ENCODE assay signal across 23 cellular contexts in the genomic region with DNA sequence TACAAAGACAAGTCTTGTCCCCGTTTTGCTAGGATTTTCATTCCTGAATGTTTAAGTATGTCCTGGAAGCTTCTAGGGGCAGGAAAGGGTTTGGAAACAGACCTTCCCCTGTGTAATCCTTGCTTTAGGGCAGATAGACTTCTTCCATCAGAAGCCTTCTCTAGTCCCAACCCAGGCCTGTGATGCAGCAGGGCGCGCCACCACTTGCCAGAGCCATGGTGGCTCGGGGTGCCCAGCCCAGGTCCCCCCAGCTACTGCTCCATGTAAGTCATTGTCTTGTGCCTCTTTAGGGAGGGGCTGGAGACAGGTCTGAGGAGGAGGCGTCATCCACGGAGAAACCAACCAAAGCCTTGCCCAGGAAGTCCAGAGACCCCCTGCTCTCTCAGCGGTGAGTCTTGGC. TPM values are rescaled to one million over a fixed set of nuclear protein-coding genes. Genes with fewer than 3 reads are reported as not detected.
A peak's percentile ranks its signal among the peaks of the same experiment; 100 is the strongest.
DNase-seq lines count a peak whose midpoint lies in the region; ATAC-seq, FAIRE-seq and TF ChIP-seq lines count a peak whose summit lies in the region.
"Had no signal": no experiment of that assay in that cellular context is flagged by ENCODE, and none has a peak within 500 bp of the region (broad histone marks: within the 10 kb centered on the region; RNA-seq: fewer than 3 reads in every experiment).

No MANE protein-coding gene starts in this region.

- H3K36me3 ChIP-seq in keratinocyte (ENCODE audit: control insufficient read depth in 2 of 2, extremely low read depth in 1 of 2, insufficient read depth in 2 of 2, low read length in 2 of 2): peaks cover 13 to 28% of the 10 kb centered on the region in 2 experiments
- H3K36me3 ChIP-seq in transverse colon: peaks cover 0 to 27% (median 8%) of the 10 kb centered on the region in 4 donors

- intact Hi-C loops in activated CD8-positive, alpha-beta T cell treated with anti-CD3 and anti-CD28 coated beads for 36 hours (cut with micrococcal nuclease): no loop called here
- intact Hi-C loops in transverse colon (cut with DNase I; ENCODE audit: low total_unique reads): no loop called here

- 94 to 100% methylated on average over 1 to 7 of the region's 7 CpGs for WGBS in transverse colon (ENCODE audit: low coverage in 1 of 2), 2 donors

- H3K27me3 Mint-ChIP-seq in activated CD8-positive, alpha-beta T cell treated with anti-CD3 and anti-CD28 coated beads, Interleukin-2, amount 10 ng/mL, durations not matched to agents 7 days and 5 days (ENCODE audit: low read depth): no peaks in the 10 kb centered on the region
- H3K27me3 Mint-ChIP-seq in activated CD8-positive, alpha-beta T cell treated with anti-CD3 and anti-CD28 coated beads for 36 hours: no peaks in the 10 kb centered on the region
- H3K27me3 Mint-ChIP-seq: B cell had no signal

- peaks cover 7% of the 10 kb centered on the region for H4K20me1 ChIP-seq in keratinocyte (ENCODE audit: control insufficient read depth, extremely low read depth, insufficient read depth, low read length)

- peaks cover 24% of the 10 kb centered on the region for H3K4me1 Mint-ChIP-seq in activated CD8-positive, alpha-beta T cell treated with anti-CD3 and anti-CD28 coated beads, Interleukin-2, amount 10 ng/mL, durations not matched to agents 7 days and 5 days (ENCODE audit: low read depth)
- H3K4me1 Mint-ChIP-seq in activated CD8-positive, alpha-beta T cell treated with anti-CD3 and anti-CD28 coated beads for 36 hours (ENCODE audit: low read depth): peaks cover 21% of the 10 kb centered on the region

- POLR2A ChIA-PET in activated CD8-positive, alpha-beta T cell treated with anti-CD3 and anti-CD28 coated beads, Interleukin-2, amount 10 ng/mL, durations not matched to agents 7 days and 5 days (lab: Charles Lee): no interaction called here
- POLR2A ChIA-PET in activated CD8-positive, alpha-beta T cell treated with anti-CD3 and anti-CD28 coated beads for 36 hours (lab: Charles Lee): no interaction called here

- no peak overlapping the region for H3K4me3 Mint-ChIP-seq in activated CD8-positive, alpha-beta T cell treated with anti-CD3 and anti-CD28 coated beads, Interleukin-2, amount 10 ng/mL, durations not matched to agents 7 days and 5 days
- no peak overlapping the region for H3K4me3 Mint-ChIP-seq in activated CD8-positive, alpha-beta T cell treated with anti-CD3 and anti-CD28 coated beads for 36 hours
- H3K4me3 Mint-ChIP-seq: B cell, GM23338, H9 had no signal

- peaks cover 11% of the 10 kb centered on the region for H3K79me2 ChIP-seq in keratinocyte (ENCODE audit: control insufficient read depth, insufficient read depth, low read length)

- H3K9me3 ChIP-seq in keratinocyte (ENCODE audit: control insufficient read depth, low read depth, low read length) (no peaks in the 10 kb centered on the region), transverse colon (no peaks in the 10 kb centered on the region)

- no peak for ATAC-seq in activated CD8-positive, alpha-beta T cell treated with anti-CD3 and anti-CD28 coated beads, Interleukin-2, amount 10 ng/mL, durations not matched to agents 7 days and 5 days
- no peak for ATAC-seq in activated CD8-positive, alpha-beta T cell treated with anti-CD3 and anti-CD28 coated beads for 36 hours
- ATAC-seq in GM19467 (IDR thresholded peaks at IDR 0.05; ENCODE audit: unreplicated experiment): no peak
- ATAC-seq: GM23338 had no signal

- H3K4me2 ChIP-seq in keratinocyte (ENCODE audit: control insufficient read depth, extremely low read depth, insufficient read depth, low read depth, low read length): peak overlapping the region; percentile 31
- H3K4me2 ChIP-seq: GM23338 had no signal

- no peak for TF ChIP-seq POLR2A in transverse colon (IDR thresholded peaks at IDR 0.05)

- H3K9ac ChIP-seq in keratinocyte (ENCODE audit: control insufficient read depth, extremely low read depth, insufficient read depth, low read length): peak overlapping the region; percentile 58

- FAIRE-seq in keratinocyte (lab: Jason Lieb, UNC): peak; percentile 17
- FAIRE-seq: GM18507 had no signal

- H3K27ac Mint-ChIP-seq in activated CD8-positive, alpha-beta T cell treated with anti-CD3 and anti-CD28 coated beads, Interleukin-2, amount 10 ng/mL, durations not matched to agents 7 days and 5 days: peak overlapping the region; percentile 15
- H3K27ac Mint-ChIP-seq in activated CD8-positive, alpha-beta T cell treated with anti-CD3 and anti-CD28 coated beads for 36 hours: no peak overlapping the region
- H3K27ac Mint-ChIP-seq: B cell, GM23338, H9 had no signal

- H3K4me3 ChIP-seq in epithelial cell of esophagus (ENCODE audit: low read length): no peak overlapping the region
- peak overlapping the region in 1 of 3 experiments; percentile 29 for H3K4me3 ChIP-seq in keratinocyte (ENCODE audit: control insufficient read depth in 2 of 3, extremely low read depth in 1 of 3, insufficient read depth in 2 of 3, low read depth in 1 of 3, low read length in 3 of 3)
- H3K4me3 ChIP-seq in transverse colon: no peak overlapping the region
- H3K4me3 ChIP-seq: GM23338 had no signal

- H3K4me1 ChIP-seq in keratinocyte (ENCODE audit: control insufficient read depth, extremely low read depth, insufficient read depth, low read length): peaks cover 45% of the 10 kb centered on the region
- peaks cover 7 to 40% (median 34%) of the 10 kb centered on the region in 4 donors for H3K4me1 ChIP-seq in transverse colon

- in situ Hi-C loops in transverse colon (cut with MboI; ENCODE audit: low pct_ligation_motif_present in 1 of 4, low pct_unique_long_range_greater_than_20kb in 1 of 4, low sequenced_read_pairs in 3 of 4): loop anchor here in 1 of 4 donors (25.0 kb wide), 1 partner anchor 97 kb away; no protein-coding TSS in a partner anchor

- H3K27me3 ChIP-seq in keratinocyte (ENCODE audit: control insufficient read depth, extremely low read depth, insufficient read depth, low read length) (no peaks in the 10 kb centered on the region), transverse colon (no peaks in the 10 kb centered on the region)

- dilution Hi-C loops in keratinocyte (cut with MboI; ENCODE audit: extremely low pct_ligation_motif_present, low sequenced_read_pairs): no loop called here

- H3K9me1 ChIP-seq in keratinocyte (ENCODE audit: control insufficient read depth, extremely low read depth, insufficient read depth, low read length): peaks cover 2% of the 10 kb centered on the region

- no peak for DNase-seq in activated CD8-positive, alpha-beta T cell treated with anti-CD3 and anti-CD28 coated beads, Interleukin-2, amount 10 ng/mL, durations not matched to agents 7 days and 5 days
- DNase-seq in activated CD8-positive, alpha-beta T cell treated with anti-CD3 and anti-CD28 coated beads for 36 hours: no peak
- DNase-seq in epithelial cell of esophagus (ENCODE audit: low read depth) (peak; percentile 61), keratinocyte (ENCODE audit: low read depth, low spot score) (no peak), transverse colon (no peak), NCI-H1417 (lab: John Stamatoyannopoulos, UW) (no peak), NCI-H524 (lab: John Stamatoyannopoulos, UW) (no peak)
- DNase-seq: DMS153, DND-41, H9, NCI-H1092 treated with DMSO at 0.1 percent for 48 hours, NCI-H1436 treated with DMSO at 0.1 percent for 48 hours, NCI-H1930, NCI-H2107, NCI-H524 treated with DMSO at 0.1 percent for 48 hours, RPMI8226, SHP77 treated with DMSO at 0.1 percent for 48 hours had no signal

- TF ChIP-seq CTCF in activated CD8-positive, alpha-beta T cell treated with anti-CD3 and anti-CD28 coated beads for 36 hours (IDR thresholded peaks at IDR 0.05): no peak
- TF ChIP-seq CTCF in epithelial cell of esophagus (IDR thresholded peaks at IDR 0.05; ENCODE audit: insufficient read depth, low read depth, low read length, missing control alignments) (no peak), keratinocyte (optimal IDR thresholded peaks at IDR 0.05 in 1 of 3, IDR thresholded peaks at IDR 0.05 in 1 of 3, conservative IDR thresholded peaks at IDR 0.05 in 1 of 3; ENCODE audit: extremely low read depth in 1 of 3, insufficient read depth in 2 of 3, low read length in 3 of 3) (no peak), transverse colon (IDR thresholded peaks at IDR 0.05) (no peak)

- TF ChIP-seq EP300 in transverse colon (IDR thresholded peaks at IDR 0.05; ENCODE audit: low read depth): no peak

- H3K27ac ChIP-seq in keratinocyte (ENCODE audit: control insufficient read depth, insufficient read depth, low read length): peak overlapping the region; percentile 58
- H3K27ac ChIP-seq in transverse colon: peak overlapping the region in 3 of 4 donors; percentile 85 to 95 (median 88)
- H3K27ac ChIP-seq: 22Rv1, C4-2B had no signal

- H3K36me3 Mint-ChIP-seq in activated CD8-positive, alpha-beta T cell treated with anti-CD3 and anti-CD28 coated beads, Interleukin-2, amount 10 ng/mL, durations not matched to agents 7 days and 5 days (ENCODE audit: low read depth): peaks cover 49% of the 10 kb centered on the region
- peaks cover 50% of the 10 kb centered on the region for H3K36me3 Mint-ChIP-seq in activated CD8-positive, alpha-beta T cell treated with anti-CD3 and anti-CD28 coated beads for 36 hours (ENCODE audit: low read depth)

- CTCF ChIA-PET in activated CD8-positive, alpha-beta T cell treated with anti-CD3 and anti-CD28 coated beads, Interleukin-2, amount 10 ng/mL, durations not matched to agents 7 days and 5 days (lab: Charles Lee): no interaction called here
- CTCF ChIA-PET in activated CD8-positive, alpha-beta T cell treated with anti-CD3 and anti-CD28 coated beads for 36 hours (lab: Charles Lee): interaction anchor here (68.1 kb wide), 1 partner anchor 65 kb away, joined by 1770 read pairs; the partner anchor contains the start of genes GGA1 and SH3BP1

- no peaks in the 10 kb centered on the region for H3K9me3 Mint-ChIP-seq in activated CD8-positive, alpha-beta T cell treated with anti-CD3 and anti-CD28 coated beads, Interleukin-2, amount 10 ng/mL, durations not matched to agents 7 days and 5 days (ENCODE audit: insufficient read depth)
- H3K9me3 Mint-ChIP-seq in activated CD8-positive, alpha-beta T cell treated with anti-CD3 and anti-CD28 coated beads for 36 hours: no peaks in the 10 kb centered on the region
- H3K9me3 Mint-ChIP-seq: GM23338, H9 had no signal

- H2AFZ ChIP-seq in keratinocyte (ENCODE audit: control insufficient read depth, low read length): no peak overlapping the region
- H2AFZ ChIP-seq: GM23338 had no signal

RNA-seq across cellular contexts. Expression of gene NOL12, which starts 4.3 kb away (rescaled TPM):
- total RNA-seq in activated CD8-positive, alpha-beta T cell treated with anti-CD3 and anti-CD28 coated beads, Interleukin-2, amount 10 ng/mL, durations not matched to agents 7 days and 5 days: 10 to 100 TPM; 42.6 to 45.3 TPM
- total RNA-seq in activated CD8-positive, alpha-beta T cell treated with anti-CD3 and anti-CD28 coated beads for 36 hours: 10 to 100 TPM; 36.8 to 38.8 TPM
- 22.1 to 23.8 TPM (median 22.1 TPM) in 3 replicates for polyA plus RNA-seq in keratinocyte
- polyA plus RNA-seq in keratinocyte (2011; ENCODE audit: low read depth): 6.3 TPM
- polyA plus RNA-seq in keratinocyte (2011; cell fraction: cytosol; rRNA removed): 10.5 and 18.7 TPM in 2 replicates
- 29.4 and 31.4 TPM in 2 replicates for polyA plus RNA-seq in keratinocyte (2011; cell fraction: nucleus; rRNA removed)
- polyA plus RNA-seq in keratinocyte (2012; ENCODE audit: low replicate concordance): 15.8 and 26.6 TPM in 2 replicates
- 7.2 to 17.4 TPM (median 8.1 TPM) in 3 replicates for polyA minus RNA-seq in keratinocyte
- 16.7 TPM for polyA minus RNA-seq in keratinocyte (2011; cell fraction: cytosol; rRNA and poly(A)+ RNA removed)
- polyA minus RNA-seq in keratinocyte (2011; cell fraction: nucleus; rRNA and poly(A)+ RNA removed): 4.9 and 7.0 TPM in 2 replicates
- 100 to 1,000 TPM in 1 of 4 donors, 10 to 100 TPM in 3; 44.1 to 143 (median 57.2) TPM for total RNA-seq in transverse colon

RNA-seq across cellular contexts. Expression of gene TRIOBP, which starts 6.4 kb away (rescaled TPM):
- total RNA-seq in activated CD8-positive, alpha-beta T cell treated with anti-CD3 and anti-CD28 coated beads, Interleukin-2, amount 10 ng/mL, durations not matched to agents 7 days and 5 days: 10 to 100 TPM; 45.2 to 45.8 TPM
- 10 to 100 TPM; 17.8 to 20.7 TPM for total RNA-seq in activated CD8-positive, alpha-beta T cell treated with anti-CD3 and anti-CD28 coated beads for 36 hours
- 13.9 to 24.8 TPM (median 22.2 TPM) in 3 replicates for polyA plus RNA-seq in keratinocyte
- 13.4 TPM for polyA plus RNA-seq in keratinocyte (2011; ENCODE audit: low read depth)
- polyA plus RNA-seq in keratinocyte (2011; cell fraction: cytosol; rRNA removed): 26.8 and 39.1 TPM in 2 replicates
- polyA plus RNA-seq in keratinocyte (2011; cell fraction: nucleus; rRNA removed): 30.6 and 44.1 TPM in 2 replicates
- 15.5 and 38.7 TPM in 2 replicates for polyA plus RNA-seq in keratinocyte (2012; ENCODE audit: low replicate concordance)
- polyA minus RNA-seq in keratinocyte: 50.2 to 63.3 TPM (median 53.9 TPM) in 3 replicates
- polyA minus RNA-seq in keratinocyte (2011; cell fraction: cytosol; rRNA and poly(A)+ RNA removed): 34.1 TPM
- 32.4 and 33.1 TPM in 2 replicates for polyA minus RNA-seq in keratinocyte (2011; cell fraction: nucleus; rRNA and poly(A)+ RNA removed)
- total RNA-seq in transverse colon: 100 to 1,000 TPM; 121 to 265 (median 129) TPM

RNA-seq across cellular contexts. Expression of gene LGALS1, which starts 15.0 kb away (rescaled TPM):
- total RNA-seq in activated CD8-positive, alpha-beta T cell treated with anti-CD3 and anti-CD28 coated beads, Interleukin-2, amount 10 ng/mL, durations not matched to agents 7 days and 5 days: 1,000 to 10,000 TPM; 1,444 to 1,502 TPM
- total RNA-seq in activated CD8-positive, alpha-beta T cell treated with anti-CD3 and anti-CD28 coated beads for 36 hours: 100 to 1,000 TPM; 247 to 261 TPM
- polyA plus RNA-seq in keratinocyte: 1,629 to 5,918 TPM (median 2,086 TPM) in 3 replicates
- polyA plus RNA-seq in keratinocyte (2011; ENCODE audit: low read depth): 32.5 TPM
- 1,190 and 2,669 TPM in 2 replicates for polyA plus RNA-seq in keratinocyte (2011; cell fraction: cytosol; rRNA removed)
- polyA plus RNA-seq in keratinocyte (2011; cell fraction: nucleus; rRNA removed): 846 and 991 TPM in 2 replicates
- polyA plus RNA-seq in keratinocyte (2012; ENCODE audit: low replicate concordance): 158 and 3,159 TPM in 2 replicates
- polyA minus RNA-seq in keratinocyte: 1,852 to 4,357 TPM (median 3,828 TPM) in 3 replicates
- polyA minus RNA-seq in keratinocyte (2011; cell fraction: cytosol; rRNA and poly(A)+ RNA removed): 1,483 TPM
- polyA minus RNA-seq in keratinocyte (2011; cell fraction: nucleus; rRNA and poly(A)+ RNA removed): 326 and 338 TPM in 2 replicates
- total RNA-seq in transverse colon: 100 to 1,000 TPM; 196 to 558 (median 224) TPM

RNA-seq across cellular contexts. Expression of gene PDXP, which starts 31.9 kb away (rescaled TPM):
- total RNA-seq in activated CD8-positive, alpha-beta T cell treated with anti-CD3 and anti-CD28 coated beads, Interleukin-2, amount 10 ng/mL, durations not matched to agents 7 days and 5 days: 10 to 100 TPM; 31.5 to 33.5 TPM
- 10 to 100 TPM; 51.3 to 51.5 TPM for total RNA-seq in activated CD8-positive, alpha-beta T cell treated with anti-CD3 and anti-CD28 coated beads for 36 hours
- polyA plus RNA-seq in keratinocyte: 4.6 to 6.3 TPM (median 5.2 TPM) in 3 replicates
- 0.64 TPM for polyA plus RNA-seq in keratinocyte (2011; ENCODE audit: low read depth)
- polyA plus RNA-seq in keratinocyte (2011; cell fraction: cytosol; rRNA removed): 4.0 and 5.5 TPM in 2 replicates
- polyA plus RNA-seq in keratinocyte (2011; cell fraction: nucleus; rRNA removed): 1.2 and 2.5 TPM in 2 replicates
- 2.8 and 3.1 TPM in 2 replicates for polyA plus RNA-seq in keratinocyte (2012; ENCODE audit: low replicate concordance)
- polyA minus RNA-seq in keratinocyte: 0.33 to 1.9 TPM (median 1.4 TPM) in 3 replicates
- 6.7 TPM for polyA minus RNA-seq in keratinocyte (2011; cell fraction: cytosol; rRNA and poly(A)+ RNA removed)
- 0.95 and 1.4 TPM in 2 replicates for polyA minus RNA-seq in keratinocyte (2011; cell fraction: nucleus; rRNA and poly(A)+ RNA removed)
- 100 to 1,000 TPM in 1 of 4 donors, 10 to 100 TPM in 3; 28.9 to 126 (median 50.7) TPM for total RNA-seq in transverse colon

RNA-seq across cellular contexts. Expression of gene SH3BP1, which starts 50.9 kb away (rescaled TPM):
- total RNA-seq in activated CD8-positive, alpha-beta T cell treated with anti-CD3 and anti-CD28 coated beads, Interleukin-2, amount 10 ng/mL, durations not matched to agents 7 days and 5 days: 100 to 1,000 TPM; 216 to 218 TPM
- total RNA-seq in activated CD8-positive, alpha-beta T cell treated with anti-CD3 and anti-CD28 coated beads for 36 hours: 100 to 1,000 TPM; 122 to 128 TPM
- polyA plus RNA-seq in keratinocyte: 27.2 to 49.8 TPM (median 32.6 TPM) in 3 replicates
- 39.1 TPM for polyA plus RNA-seq in keratinocyte (2011; ENCODE audit: low read depth)
- polyA plus RNA-seq in keratinocyte (2011; cell fraction: cytosol; rRNA removed): 40.0 and 72.9 TPM in 2 replicates
- polyA plus RNA-seq in keratinocyte (2011; cell fraction: nucleus; rRNA removed): 68.3 and 76.6 TPM in 2 replicates
- 62.7 and 79.7 TPM in 2 replicates for polyA plus RNA-seq in keratinocyte (2012; ENCODE audit: low replicate concordance)
- 32.3 to 136 TPM (median 54.1 TPM) in 3 replicates for polyA minus RNA-seq in keratinocyte
- polyA minus RNA-seq in keratinocyte (2011; cell fraction: cytosol; rRNA and poly(A)+ RNA removed): 59.5 TPM
- 27.0 and 32.3 TPM in 2 replicates for polyA minus RNA-seq in keratinocyte (2011; cell fraction: nucleus; rRNA and poly(A)+ RNA removed)
- 100 to 1,000 TPM in 2 of 4 donors, 10 to 100 TPM in 2; 53.1 to 158 (median 84.7) TPM for total RNA-seq in transverse colon
